ENCODE assay signal across 9 cellular contexts in the genomic region with DNA sequence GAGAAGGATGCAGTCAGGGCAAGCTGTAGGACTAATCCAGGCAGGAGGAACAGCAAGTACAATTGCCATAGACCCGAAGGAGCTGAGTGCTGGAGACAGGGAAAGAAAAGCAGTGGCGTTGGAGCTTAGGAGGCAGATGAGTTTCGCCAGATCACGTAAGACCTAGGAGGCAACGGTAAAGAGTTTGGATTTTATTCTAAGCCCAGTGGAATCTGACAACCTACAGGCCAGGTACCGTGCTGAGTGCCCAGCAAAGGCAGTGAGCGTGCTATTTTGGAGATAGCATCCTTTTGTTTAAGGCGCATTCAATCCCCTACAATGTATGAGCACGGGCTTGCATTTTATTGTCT. TPM values are rescaled to one million over a fixed set of nuclear protein-coding genes. Genes with fewer than 3 reads are reported as not detected.
DNase-seq lines count a peak whose midpoint lies in the region; ATAC-seq, FAIRE-seq and TF ChIP-seq lines count a peak whose summit lies in the region.
"Had no signal": no experiment of that assay in that cellular context is flagged by ENCODE, and none has a peak within 500 bp of the region (broad histone marks: within the 10 kb centered on the region; RNA-seq: fewer than 3 reads in every experiment).

No MANE protein-coding gene starts in this region.

- H3K27ac Mint-ChIP-seq in activated T-cell treated with anti-CD3 and anti-CD28 coated beads, Interleukin-2, amount 50 U/mL, for 72 hours = peak overlapping the region; percentile 1
- H3K27ac Mint-ChIP-seq in astrocyte (ENCODE audit: unreplicated experiment) = peak overlapping the region; percentile 55

- peaks cover 21% of the 10 kb centered on the region for H3K4me1 Mint-ChIP-seq in activated T-cell treated with anti-CD3 and anti-CD28 coated beads, Interleukin-2, amount 50 U/mL, for 72 hours (ENCODE audit: low read depth)
- H3K4me1 Mint-ChIP-seq in astrocyte (ENCODE audit: low read depth, unreplicated experiment) = peaks cover 26% of the 10 kb centered on the region

- H3K4me3 ChIP-seq in astrocyte (ENCODE audit: insufficient read depth, low read depth, low read length) (peak overlapping the region; percentile 63), tibial nerve (no peak overlapping the region), psoas muscle (no peak overlapping the region)

- no peaks in the 10 kb centered on the region for H3K9me3 Mint-ChIP-seq in activated T-cell treated with anti-CD3 and anti-CD28 coated beads, Interleukin-2, amount 50 U/mL, for 72 hours
- no peaks in the 10 kb centered on the region for H3K9me3 Mint-ChIP-seq in astrocyte (ENCODE audit: unreplicated experiment)

- peaks cover 27% of the 10 kb centered on the region for H3K4me1 ChIP-seq in astrocyte (ENCODE audit: insufficient read depth, low read length)
- H3K4me1 ChIP-seq in tibial nerve = peaks cover 0 to 22% (median 4%) of the 10 kb centered on the region in 4 donors
- H3K4me1 ChIP-seq in psoas muscle = peaks cover 3% of the 10 kb centered on the region

- no peaks in the 10 kb centered on the region for H3K36me3 Mint-ChIP-seq in activated T-cell treated with anti-CD3 and anti-CD28 coated beads, Interleukin-2, amount 50 U/mL, for 72 hours (ENCODE audit: insufficient read depth in 2 of 2)
- no peaks in the 10 kb centered on the region for H3K36me3 Mint-ChIP-seq in astrocyte (ENCODE audit: low read depth, unreplicated experiment)

- no peak for ATAC-seq in activated T-cell treated with anti-CD3 and anti-CD28 coated beads, Interleukin-2, amount 50 U/mL, for 72 hours (replicated peaks in 1 of 2)
- no peak for ATAC-seq in psoas muscle

- no peak overlapping the region for H3K27ac ChIP-seq in astrocyte (ENCODE audit: low read depth, low read length)
- H3K27ac ChIP-seq in temporal lobe (ENCODE audit: low read depth, low read length) = peak overlapping the region; percentile 50
- H3K27ac ChIP-seq in tibial nerve = peak overlapping the region in 1 of 4 donors; percentile 74
- no peak overlapping the region for H3K27ac ChIP-seq in psoas muscle

- no peak for DNase-seq in activated T-cell treated with anti-CD3 and anti-CD28 coated beads, Interleukin-2, amount 50 U/mL, for 72 hours
- DNase-seq in activated T-cell treated with anti-CD3 and anti-CD28 coated beads, Interleukin-2, amount 50 U/mL, for 1 hour = no peak
- DNase-seq in astrocyte (ENCODE audit: low read depth) (no peak), left kidney (ENCODE audit: low read depth, low spot score) (peak; percentile 44), activated gamma-delta T cell treated with Interleukin-2 at 50 U/mL for 16 hours (no peak), tibial nerve (ENCODE audit: low spot score in 2 of 2) (no peak), psoas muscle (no peak)
- DNase-seq: stimulated activated CD4-positive, alpha-beta T cell treated with anti-CD3 and anti-CD28 coated beads, Interleukin-2, amount 100 ng/mL, for 48 hours had no signal

- H3K9me3 ChIP-seq in astrocyte (ENCODE audit: insufficient read depth, low read depth, low read length) (no peaks in the 10 kb centered on the region), tibial nerve (no peaks in the 10 kb centered on the region), psoas muscle (no peaks in the 10 kb centered on the region)

- H2AFZ ChIP-seq in astrocyte (ENCODE audit: low read depth, low read length) = peak overlapping the region; percentile 45

- H3K4me3 Mint-ChIP-seq in activated T-cell treated with anti-CD3 and anti-CD28 coated beads, Interleukin-2, amount 50 U/mL, for 72 hours = peak overlapping the region; percentile 79 to 86
- peak overlapping the region; percentile 96 for H3K4me3 Mint-ChIP-seq in astrocyte (ENCODE audit: unreplicated experiment)

- H3K27me3 ChIP-seq in astrocyte (ENCODE audit: insufficient read depth, low read length) (no peaks in the 10 kb centered on the region), tibial nerve (peaks cover 0 to 42% of the 10 kb centered on the region in 2 donors), psoas muscle (ENCODE audit: insufficient read depth in 3 of 3, low read length in 2 of 3) (peaks cover 7 to 75% (median 17%) of the 10 kb centered on the region in 3 donors)

- no peak for TF ChIP-seq CTCF in astrocyte (IDR thresholded peaks at IDR 0.05; ENCODE audit: insufficient read depth, low read depth, low read length)
- no peak for TF ChIP-seq CTCF in tibial nerve (IDR thresholded peaks at IDR 0.05)
- TF ChIP-seq CTCF in psoas muscle (IDR thresholded peaks at IDR 0.05) = no peak

- H3K27me3 Mint-ChIP-seq in activated T-cell treated with anti-CD3 and anti-CD28 coated beads, Interleukin-2, amount 50 U/mL, for 72 hours (ENCODE audit: low read depth) = peaks cover 63% of the 10 kb centered on the region
- no peaks in the 10 kb centered on the region for H3K27me3 Mint-ChIP-seq in astrocyte (ENCODE audit: low read depth, unreplicated experiment)

- intact Hi-C loops in psoas muscle (cut with DNase I) = no loop called here

- no peaks in the 10 kb centered on the region for H4K20me1 ChIP-seq in astrocyte (ENCODE audit: insufficient read depth, low read length)

- no peak for TF ChIP-seq EP300 in tibial nerve (IDR thresholded peaks at IDR 0.05)

- H3K9ac ChIP-seq in astrocyte (ENCODE audit: low read length) = peak overlapping the region; percentile 66

- H3K79me2 ChIP-seq in astrocyte (ENCODE audit: insufficient read depth, low read length) = no peaks in the 10 kb centered on the region

- 33 to 38% methylated on average over 9 of the region's 9 CpGs for WGBS in tibial nerve, 2 donors
- 53 to 65% (median 60%) methylated on average over 9 of the region's 9 CpGs for WGBS in psoas muscle, 3 donors

- TF ChIP-seq POLR2A in tibial nerve (IDR thresholded peaks at IDR 0.05) = no peak

- H3K4me2 ChIP-seq in astrocyte (ENCODE audit: low read length) = peak overlapping the region; percentile 95

- H3K36me3 ChIP-seq in astrocyte (ENCODE audit: insufficient read depth, low read length) (no peaks in the 10 kb centered on the region), tibial nerve (no peaks in the 10 kb centered on the region), psoas muscle (ENCODE audit: insufficient read depth in 1 of 2, low read depth in 1 of 2) (no peaks in the 10 kb centered on the region)

- no peak for FAIRE-seq in astrocyte (lab: Jason Lieb, UNC)

RNA-seq across cellular contexts. Expression of gene USP43, which starts 1.2 kb away (rescaled TPM):
- 1 to 10 TPM in 1 of 2 donors, under 1 TPM in 1; 0.50 to 1.6 TPM for total RNA-seq in activated T-cell treated with anti-CD3 and anti-CD28 coated beads, Interleukin-2, amount 50 U/mL, for 72 hours
- total RNA-seq in astrocyte = 5.3 and 7.0 TPM in 2 replicates
- 7.1 TPM for total RNA-seq in temporal lobe
- total RNA-seq in tibial nerve = under 1 TPM; 0.20 to 0.84 (median 0.26) TPM
- total RNA-seq in psoas muscle = under 1 TPM in 1 of 4 donors, not detected in 3; 0.06 TPM
- under 1 TPM in 2 of 3 donors, not detected in 1; 0.01 to 0.04 TPM for polyA plus RNA-seq in psoas muscle
